In genomic region chr21:29670228-29670627, GRCh38 we compare ENCODE assay signal across 35 cellular contexts.
"Had no signal": no experiment of that assay in that cellular context is flagged by ENCODE, and none has a peak within 500 bp of the region (broad histone marks: within the 10 kb centered on the region; RNA-seq: fewer than 3 reads in every experiment).

No MANE protein-coding gene starts in this region.

- H3K9ac ChIP-seq: KMS-11 had no signal

- DNase-seq: Karpas-422, Kasumi-1, KG1, MG63, MM.1S, MV-4-11, NCI-H1048, NCI-H1092, NCI-H1092 treated with DMSO at 0.1 percent for 48 hours, NCI-H1105, NCI-H1105 treated with DMSO at 0.1 percent for 48 hours, NCI-H1417, NCI-H1417 treated with DMSO at 0.1 percent for 48 hours, NCI-H1436, NCI-H1436 treated with DMSO at 0.1 percent for 48 hours, NCI-H146, NCI-H1694, NCI-H1694 treated with DMSO at 0.1 percent for 48 hours, NCI-H187, NCI-H187 treated with DMSO at 0.1 percent for 48 hours, NCI-H1930, NCI-H2029, NCI-H2029 treated with DMSO at 0.1 percent for 48 hours, NCI-H2081, NCI-H2081 treated with DMSO at 0.1 percent for 48 hours, NCI-H2107, NCI-H2171, NCI-H2171 treated with DMSO at 0.1 percent for 48 hours, NCI-H2227 treated with DMSO at 0.1 percent for 48 hours, NCI-H226, NCI-H345, NCI-H446, NCI-H446 treated with DMSO at 0.1 percent for 48 hours, NCI-H510A had no signal

- H3K27me3 ChIP-seq: MG63 had no signal

- H3K4me2 ChIP-seq: KMS-11 had no signal

- H3K36me3 ChIP-seq: MG63 had no signal

- H3K4me3 ChIP-seq: MG63 had no signal

- H3K9me3 ChIP-seq: MG63 had no signal

- H3K27ac ChIP-seq: KMS-11 had no signal
